ENCODE assay signal across 9 cellular contexts in genomic region chr10:14693891-14694290, GRCh38.
"Had no signal": no experiment of that assay in that cellular context is flagged by ENCODE, and none has a peak within 500 bp of the region (broad histone marks: within the 10 kb centered on the region; RNA-seq: fewer than 3 reads in every experiment).

No MANE protein-coding gene starts in this region.

- H3K9me3 Mint-ChIP-seq: GM23338, H9, HFFc6 had no signal

- H3K4me1 ChIP-seq: HAP-1 had no signal

- H3K27ac Mint-ChIP-seq: GM23338, H9, HFFc6 had no signal

- H3K9ac ChIP-seq: GM23248 had no signal

- ATAC-seq: GM23338, HCT116 had no signal

- H3K4me3 ChIP-seq: GM23248, GM23338, HAP-1 had no signal

- H3K4me3 Mint-ChIP-seq: GM23338, H9, HFFc6 had no signal

- DNase-seq: GM23248, GOT3, H7, H9, HCEC 1CT, HFFc6 had no signal

- H2AFZ ChIP-seq: GM23248, GM23338 had no signal

- H3K27ac ChIP-seq: GM23248 had no signal

- H3K36me3 ChIP-seq: HAP-1 had no signal

- H3K4me2 ChIP-seq: GM23338 had no signal

- H3K9me3 ChIP-seq: HAP-1 had no signal
